In the genomic region with DNA sequence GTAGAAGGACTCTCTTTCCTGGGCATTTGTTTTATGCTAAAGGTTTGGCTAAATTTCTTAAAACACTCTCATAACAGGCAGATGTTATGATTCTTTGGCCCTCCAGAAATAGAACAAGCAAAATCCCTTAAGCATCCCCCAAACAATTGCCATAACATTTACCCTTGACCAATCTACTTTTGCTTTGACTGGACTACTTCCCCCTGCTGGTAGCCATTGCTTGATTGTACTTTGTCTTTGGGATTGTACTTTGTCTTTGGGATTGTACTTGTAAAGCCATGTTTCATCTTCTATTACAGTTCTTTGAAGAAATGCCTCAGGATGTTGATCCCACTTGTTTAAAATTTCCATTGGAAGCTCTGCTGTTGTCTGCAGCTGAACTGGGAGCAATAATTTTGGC, we compare ENCODE assay signal across 1 cellular context.
TF ChIP-seq lines count a peak whose summit lies in the region.

No MANE protein-coding gene starts in this region.

TF ChIP-seq in GM12878, 131 proteins besides CTCF, POLR2A, EP300 and RAD21 (continued from another document):
- TF ChIP-seq SMC3 (IDR thresholded peaks at IDR 0.05; ENCODE audit: borderline replicate concordance, low read length) (0 out of 2 replicates have a peak, but pooled peaks have one; percentile 17), STAT1 (conservative IDR thresholded peaks at IDR 0.05) (no peak), RB1 (IDR thresholded peaks at IDR 0.05; ENCODE audit: borderline replicate concordance) (no peak), POLR2AphosphoS5 (IDR thresholded peaks at IDR 0.05; ENCODE audit: low read length) (no peak)
